Comparison of ENCODE assay signal across 10 cellular contexts in genomic region chr12:52246720-52247621, GRCh38. TPM values are rescaled to one million over a fixed set of nuclear protein-coding genes. Genes with fewer than 3 reads are reported as not detected.
DNase-seq lines count a peak whose midpoint lies in the region; ATAC-seq, FAIRE-seq and TF ChIP-seq lines count a peak whose summit lies in the region.
"Had no signal": no experiment of that assay in that cellular context is flagged by ENCODE, and none has a peak within 500 bp of the region (broad histone marks: within the 10 kb centered on the region; RNA-seq: fewer than 3 reads in every experiment).

No MANE protein-coding gene starts in this region.

- no peak overlapping the region for H2AFZ ChIP-seq in hepatocyte

- H3K27me3 ChIP-seq in NT2/D1 (ENCODE audit: insufficient read depth, insufficient read length): no peaks in the 10 kb centered on the region
- peaks cover 8% of the 10 kb centered on the region for H3K27me3 ChIP-seq in hepatocyte
- no peaks in the 10 kb centered on the region for H3K27me3 ChIP-seq in effector memory CD4-positive, alpha-beta T cell (replicated peaks; ENCODE audit: control insufficient read depth, insufficient read depth, low read length, poor library complexity, severe bottlenecking)
- H3K27me3 ChIP-seq: vagina had no signal

- no peaks in the 10 kb centered on the region for H3K79me2 ChIP-seq in hepatocyte

- no peaks in the 10 kb centered on the region for H3K9me3 Mint-ChIP-seq in natural killer cell treated with Interleukin-12 subunit alpha and Interleukin-12 subunit beta and Interleukin-15 and Interleukin-18, amount 100 ng/mL, for 72 hours
- no peaks in the 10 kb centered on the region for H3K9me3 Mint-ChIP-seq in natural killer cell

- no peak for DNase-seq in natural killer cell treated with Interleukin-12 subunit alpha and Interleukin-12 subunit beta and Interleukin-15 and Interleukin-18, amount 100 ng/mL, for 72 hours (ENCODE audit: low spot score)
- DNase-seq in natural killer cell (no peak), NT2/D1 (ENCODE audit: low read depth, low spot score) (peak; percentile 66), hepatocyte (ENCODE audit: low spot score) (peak; percentile 64), urothelium cell line (ENCODE audit: low spot score) (no peak), NCI-H187 (lab: John Stamatoyannopoulos, UW) (no peak), NOMO-1 (lab: John Stamatoyannopoulos, UW; ENCODE audit: unreplicated experiment in 2 of 2) (no peak)
- DNase-seq in effector memory CD4-positive, alpha-beta T cell: no peak

- no peaks in the 10 kb centered on the region for H3K9me2 ChIP-seq in hepatocyte (replicated peaks; ENCODE audit: insufficient read depth)

- intact Hi-C loops in natural killer cell (cut with micrococcal nuclease): no loop called here

- H3K27ac Mint-ChIP-seq in natural killer cell treated with Interleukin-12 subunit alpha and Interleukin-12 subunit beta and Interleukin-15 and Interleukin-18, amount 100 ng/mL, for 72 hours: peak overlapping the region; percentile 27 to 89
- H3K27ac Mint-ChIP-seq in natural killer cell: peak overlapping the region in 1 of 2 donors; percentile 96

- peak overlapping the region; percentile 78 for H3K27ac ChIP-seq in hepatocyte
- no peak overlapping the region for H3K27ac ChIP-seq in effector memory CD4-positive, alpha-beta T cell (ENCODE audit: insufficient read depth, low read length, poor library complexity, severe bottlenecking)
- H3K27ac ChIP-seq: vagina had no signal

- 47% methylated on average over 10 of the region's 10 CpGs for WGBS in hepatocyte (ENCODE audit: low lambda C conversion rate, missing lambda C conversion rate)

- H3K36me3 ChIP-seq in NT2/D1 (ENCODE audit: insufficient read depth, insufficient read length, low read length) (peaks cover 28% of the 10 kb centered on the region), hepatocyte (replicated peaks; ENCODE audit: insufficient read depth, low read depth) (no peaks in the 10 kb centered on the region)
- no peaks in the 10 kb centered on the region for H3K36me3 ChIP-seq in effector memory CD4-positive, alpha-beta T cell (ENCODE audit: control insufficient read depth, insufficient read depth, low read length)
- H3K36me3 ChIP-seq: vagina had no signal

- peak overlapping the region; percentile 43 for H3K9ac ChIP-seq in NT2/D1 (ENCODE audit: insufficient read length, low read depth)

- no peak overlapping the region for H3K4me3 ChIP-seq in NT2/D1 (ENCODE audit: insufficient read length, low read depth)
- H3K4me3 ChIP-seq in hepatocyte: no peak overlapping the region
- no peak overlapping the region for H3K4me3 ChIP-seq in effector memory CD4-positive, alpha-beta T cell (ENCODE audit: insufficient read depth, low read depth, low read length, poor library complexity, severe bottlenecking)
- H3K4me3 ChIP-seq: vagina had no signal

- H3K9me3 ChIP-seq in NT2/D1 (ENCODE audit: insufficient read depth, low read length) (no peaks in the 10 kb centered on the region), hepatocyte (ENCODE audit: low read depth) (no peaks in the 10 kb centered on the region)
- H3K9me3 ChIP-seq in effector memory CD4-positive, alpha-beta T cell (ENCODE audit: control insufficient read depth, low read length): no peaks in the 10 kb centered on the region
- H3K9me3 ChIP-seq: vagina had no signal

- no peak for ATAC-seq in natural killer cell treated with Interleukin-12 subunit alpha and Interleukin-12 subunit beta and Interleukin-15 and Interleukin-18, amount 100 ng/mL, for 72 hours
- no peak for ATAC-seq in natural killer cell

- H3K27me3 Mint-ChIP-seq in natural killer cell treated with Interleukin-12 subunit alpha and Interleukin-12 subunit beta and Interleukin-15 and Interleukin-18, amount 100 ng/mL, for 72 hours: peaks cover 12 to 20% of the 10 kb centered on the region in 2 donors
- peaks cover 26 to 29% of the 10 kb centered on the region in 2 donors for H3K27me3 Mint-ChIP-seq in natural killer cell (ENCODE audit: low read depth in 2 of 2)

- H3K4me1 ChIP-seq in NT2/D1 (ENCODE audit: insufficient read depth, insufficient read length) (peaks cover 45% of the 10 kb centered on the region), hepatocyte (ENCODE audit: insufficient read depth) (peaks cover 30% of the 10 kb centered on the region)
- peaks cover 14% of the 10 kb centered on the region for H3K4me1 ChIP-seq in effector memory CD4-positive, alpha-beta T cell (ENCODE audit: control insufficient read depth, insufficient read depth, low read length, poor library complexity, severe bottlenecking)

- H3K36me3 Mint-ChIP-seq in natural killer cell treated with Interleukin-12 subunit alpha and Interleukin-12 subunit beta and Interleukin-15 and Interleukin-18, amount 100 ng/mL, for 72 hours: no peaks in the 10 kb centered on the region
- H3K36me3 Mint-ChIP-seq in natural killer cell: no peaks in the 10 kb centered on the region

- TF ChIP-seq CTCF in natural killer cell (IDR thresholded peaks at IDR 0.05) (no peak), hepatocyte (IDR thresholded peaks at IDR 0.05; ENCODE audit: poor library complexity) (no peak)

- no peaks in the 10 kb centered on the region for H4K20me1 ChIP-seq in hepatocyte (ENCODE audit: insufficient read depth, poor library complexity, severe bottlenecking)

- H3K4me2 ChIP-seq in hepatocyte: peak overlapping the region; percentile 19

- H3K4me1 Mint-ChIP-seq in natural killer cell treated with Interleukin-12 subunit alpha and Interleukin-12 subunit beta and Interleukin-15 and Interleukin-18, amount 100 ng/mL, for 72 hours (ENCODE audit: low read depth in 2 of 2): peaks cover 29 to 47% of the 10 kb centered on the region in 2 donors
- peaks cover 22% of the 10 kb centered on the region in 2 donors for H3K4me1 Mint-ChIP-seq in natural killer cell

- H3K4me3 Mint-ChIP-seq in natural killer cell treated with Interleukin-12 subunit alpha and Interleukin-12 subunit beta and Interleukin-15 and Interleukin-18, amount 100 ng/mL, for 72 hours: no peak overlapping the region
- no peak overlapping the region for H3K4me3 Mint-ChIP-seq in natural killer cell

- peak; percentile 94 for FAIRE-seq in urothelium cell line (lab: Jason Lieb, UNC)

RNA-seq across cellular contexts. Expression of gene KRT7, which starts 13.9 kb away (rescaled TPM):
- 1 to 10 TPM; 2.6 to 6.1 TPM for total RNA-seq in natural killer cell treated with Interleukin-12 subunit alpha and Interleukin-12 subunit beta and Interleukin-15 and Interleukin-18, amount 100 ng/mL, for 72 hours
- under 1 TPM in 1 of 3 donors, not detected in 2; 0.54 TPM for total RNA-seq in natural killer cell
- total RNA-seq in hepatocyte: 12.6 and 27.1 TPM in 2 replicates
- 33.3 and 80.2 TPM in 2 replicates for polyA plus RNA-seq in hepatocyte

RNA-seq across cellular contexts. Expression of gene KRT86, which starts 27.5 kb away (rescaled TPM):
- under 1 TPM in 1 of 2 donors, not detected in 1; 0.43 TPM for total RNA-seq in natural killer cell treated with Interleukin-12 subunit alpha and Interleukin-12 subunit beta and Interleukin-15 and Interleukin-18, amount 100 ng/mL, for 72 hours
- total RNA-seq in natural killer cell (1 to 10 TPM; 2.0 to 3.6 (median 2.7) TPM), hepatocyte (not detected in 2 replicates)
- polyA plus RNA-seq in hepatocyte: 0.40 TPM in 1 of 2 replicates, not detected in the other
- total RNA-seq: glomerular endothelial cell, vagina had no signal

RNA-seq across cellular contexts. Expression of gene KRT81, which starts 44.4 kb away (rescaled TPM):
- total RNA-seq in natural killer cell treated with Interleukin-12 subunit alpha and Interleukin-12 subunit beta and Interleukin-15 and Interleukin-18, amount 100 ng/mL, for 72 hours: under 1 TPM in 1 of 2 donors, not detected in 1; 0.22 TPM
- total RNA-seq in natural killer cell (1 to 10 TPM in 2 of 3 donors, under 1 TPM in 1; 0.28 to 1.4 (median 1.3) TPM), hepatocyte (not detected in 2 replicates)
- not detected in 2 replicates for polyA plus RNA-seq in hepatocyte
- total RNA-seq: glomerular endothelial cell, vagina had no signal

RNA-seq across cellular contexts. Expression of gene KRT80, which starts 55.2 kb away (rescaled TPM):
- not detected for total RNA-seq in natural killer cell treated with Interleukin-12 subunit alpha and Interleukin-12 subunit beta and Interleukin-15 and Interleukin-18, amount 100 ng/mL, for 72 hours
- total RNA-seq in natural killer cell: not detected
- total RNA-seq in hepatocyte: 0.28 and 0.77 TPM in 2 replicates
- polyA plus RNA-seq in hepatocyte: 1.2 and 1.5 TPM in 2 replicates

Comparison
In these comparisons a context has a peak if more than half of its experiments do, and no peak if none do; other contexts are left out.
1. DNase-seq: peak in NT2/D1 (single experiment) and hepatocyte (single experiment); none in natural killer cell treated with Interleukin-12 subunit alpha and Interleukin-12 subunit beta and Interleukin-15 and Interleukin-18, amount 100 ng/mL, for 72 hours (single experiment), natural killer cell (single experiment), urothelium cell line (single experiment), NCI-H187 (0 of 2), NOMO-1 (0 of 2) and effector memory CD4-positive, alpha-beta T cell (0 of 3).